ENCODE assay signal across 14 cellular contexts in genomic region chr15:78714890-78715289, GRCh38.
DNase-seq lines count a peak whose midpoint lies in the region; ATAC-seq and TF ChIP-seq lines count a peak whose summit lies in the region.
"Had no signal": no experiment of that assay in that cellular context is flagged by ENCODE, and none has a peak within 500 bp of the region (broad histone marks: within the 10 kb centered on the region; RNA-seq: fewer than 3 reads in every experiment).

No MANE protein-coding gene starts in this region.

- CTCF ChIA-PET in OCI-LY7 (lab: Charles Lee; ENCODE audit: unreplicated experiment): no interaction called here

- H2AFZ ChIP-seq in GM23338 (no peak overlapping the region), OCI-LY7 (ENCODE audit: low read length) (peak overlapping the region; percentile 39; the same call in 1 of the 2 replicates)

- no peaks in the 10 kb centered on the region for H3F3A ChIP-seq in GM23338 (replicated peaks; ENCODE audit: low read depth)

- H3K4me1 Mint-ChIP-seq in GM23338: no peaks in the 10 kb centered on the region
- H3K4me1 Mint-ChIP-seq: endodermal cell, natural killer cell had no signal

- H3K4me1 ChIP-seq in GM23338 (ENCODE audit: insufficient read depth) (no peaks in the 10 kb centered on the region), OCI-LY7 (ENCODE audit: insufficient read depth, low read length, poor library complexity, severe bottlenecking) (peaks cover 5% of the 10 kb centered on the region)

- H3K36me3 ChIP-seq in GM23338 (ENCODE audit: insufficient read depth) (no peaks in the 10 kb centered on the region), OCI-LY7 (ENCODE audit: insufficient read depth, low read length) (no peaks in the 10 kb centered on the region)

- peak in 1 of 2 experiments; percentile 30; a peak in 2 of 4 replicates for TF ChIP-seq CTCF in GM23338 (conservative IDR thresholded peaks at IDR 0.05; ENCODE audit: low read depth in 2 of 2)
- TF ChIP-seq CTCF in OCI-LY7 (conservative IDR thresholded peaks at IDR 0.05; ENCODE audit: low read length): peak; percentile 41; the same call in 1 of the 2 replicates
- peak; percentile 4 for TF ChIP-seq CTCF in epithelial cell of proximal tubule (conservative IDR thresholded peaks at IDR 0.05; ENCODE audit: low read depth, low read length)

- no peaks in the 10 kb centered on the region for H3K9me3 ChIP-seq in OCI-LY7 (ENCODE audit: low read length)

- H3K4me3 ChIP-seq in GM23338 (no peak overlapping the region), OCI-LY7 (ENCODE audit: low read depth, low read length, poor library complexity, severe bottlenecking) (no peak overlapping the region), epithelial cell of proximal tubule (ENCODE audit: low read depth, low read length) (no peak overlapping the region)

- DNase-seq in DMS 273 (lab: John Stamatoyannopoulos, UW; ENCODE audit: unreplicated experiment) (peak; percentile 24), DMS 273 treated with DMSO at 0.1 percent for 48 hours (lab: John Stamatoyannopoulos, UW) (no peak), GM23338 (ENCODE audit: low spot score) (peak; percentile 36), OCI-LY7 (ENCODE audit: low spot score) (peak; percentile 46), epithelial cell of proximal tubule (ENCODE audit: low read depth) (no peak), NCI-H128 (lab: John Stamatoyannopoulos, UW; ENCODE audit: unreplicated experiment) (no peak)
- DNase-seq in activated effector memory CD4-positive, alpha-beta T cell treated with Interleukin-2 at 50 U/mL for 16 hours: no peak
- DNase-seq: aorta, endodermal cell, KG1, natural killer cell, NCI-H345 had no signal

- H3K27ac ChIP-seq in GM23338 (ENCODE audit: low read depth) (no peak overlapping the region), OCI-LY7 (ENCODE audit: low read depth, low read length, poor library complexity, severe bottlenecking) (no peak overlapping the region)
- H3K27ac ChIP-seq: 22Rv1 had no signal

- H4K20me1 ChIP-seq in GM23338 (replicated peaks; ENCODE audit: insufficient read depth) (no peaks in the 10 kb centered on the region), OCI-LY7 (ENCODE audit: insufficient read depth, low read length) (no peaks in the 10 kb centered on the region)

- peaks cover 36% of the 10 kb centered on the region for H3K9me3 Mint-ChIP-seq in GM23338
- H3K9me3 Mint-ChIP-seq: natural killer cell had no signal

- no peak overlapping the region for H3K4me3 Mint-ChIP-seq in GM23338
- H3K4me3 Mint-ChIP-seq: endodermal cell, natural killer cell had no signal

- H3K4me2 ChIP-seq in GM23338: no peak overlapping the region
- no peak overlapping the region for H3K4me2 ChIP-seq in OCI-LY7 (ENCODE audit: low read length)

- POLR2A ChIA-PET in OCI-LY7 (lab: Charles Lee): no interaction called here

- intact Hi-C loops in OCI-LY7 (cut with micrococcal nuclease; ENCODE audit: unreplicated experiment): no loop called here

- no TSS peak for BruUV-seq in OCI-LY7 (replicated peaks; lab: Mats Ljungman, UMichigan)

- no peak for ATAC-seq in GM23338
- ATAC-seq in GM19023 (IDR thresholded peaks at IDR 0.05; ENCODE audit: unreplicated experiment): no peak
- ATAC-seq: natural killer cell had no signal

- H3K9me2 ChIP-seq in GM23338 (ENCODE audit: insufficient read depth) (no peaks in the 10 kb centered on the region), OCI-LY7 (ENCODE audit: insufficient read depth, low read length) (no peaks in the 10 kb centered on the region)

- H3K27me3 ChIP-seq in GM23338 (ENCODE audit: insufficient read depth): no peaks in the 10 kb centered on the region

- H3K27ac Mint-ChIP-seq in GM23338: no peak overlapping the region
- H3K27ac Mint-ChIP-seq: endodermal cell, natural killer cell had no signal

- peaks cover 6% of the 10 kb centered on the region for H3K27me3 Mint-ChIP-seq in GM23338 (ENCODE audit: insufficient read depth, low read depth, poor library complexity)

- peaks cover 14% of the 10 kb centered on the region for H3K36me3 Mint-ChIP-seq in GM23338 (ENCODE audit: low read depth)
- H3K36me3 Mint-ChIP-seq: natural killer cell had no signal

- H3K79me2 ChIP-seq in GM23338 (replicated peaks; ENCODE audit: insufficient read depth): no peaks in the 10 kb centered on the region
- no peaks in the 10 kb centered on the region for H3K79me2 ChIP-seq in OCI-LY7 (ENCODE audit: insufficient read depth, low read depth, low read length)

TF ChIP-seq in GM23338, 12 proteins besides CTCF, POLR2A, EP300 and RAD21:
- no peak for TF ChIP-seq POLR2AphosphoS5 (IDR thresholded peaks at IDR 0.05; ENCODE audit: low read depth)

Comparison
In these comparisons a context has a peak if more than half of its experiments do, and no peak if none do; other contexts are left out.
1. DNase-seq: peak in DMS 273 (single experiment), GM23338 (single experiment) and OCI-LY7 (single experiment); none in DMS 273 treated with DMSO at 0.1 percent for 48 hours (single experiment), epithelial cell of proximal tubule (single experiment), activated effector memory CD4-positive, alpha-beta T cell treated with Interleukin-2 at 50 U/mL for 16 hours (single experiment) and NCI-H128 (single experiment).